ENCODE assay signal across 7 cellular contexts in genomic region chr10:133357293-133358151, GRCh38. TPM values are rescaled to one million over a fixed set of nuclear protein-coding genes. Genes with fewer than 3 reads are reported as not detected.
DNase-seq lines count a peak whose midpoint lies in the region; ATAC-seq and TF ChIP-seq lines count a peak whose summit lies in the region.

FUOM (minus strand) TSS chr10:133358019; CDS start chr10:133358007, 12 bp downstream.

- H3K4me3 ChIP-seq in esophagus muscularis mucosa (peak within 1 kb of the TSS; percentile 59 to 74 (median 62)), subcutaneous abdominal adipose tissue (ENCODE audit: low read depth in 1 of 5, low read length in 5 of 5) (peak within 1 kb of the TSS in 4 of 5 donors; percentile 62 to 70 (median 67))

- TF ChIP-seq POLR2A in esophagus muscularis mucosa (IDR thresholded peaks at IDR 0.05; ENCODE audit: low read depth) = no peak

- H3K36me3 ChIP-seq in esophagus muscularis mucosa (peaks cover 0 to 13% (median 10%) of the 10 kb centered on the region in 4 donors), subcutaneous abdominal adipose tissue (ENCODE audit: control insufficient read depth in 5 of 5, insufficient read depth in 5 of 5, low read length in 5 of 5) (peaks cover 0 to 21% (median 10%) of the 10 kb centered on the region in 5 donors)

- no peak for TF ChIP-seq CTCF in esophagus muscularis mucosa (IDR thresholded peaks at IDR 0.05)
- no peak for TF ChIP-seq CTCF in natural killer cell (IDR thresholded peaks at IDR 0.05)

- H3K4me1 ChIP-seq in esophagus muscularis mucosa (peaks cover 16 to 23% (median 17%) of the 10 kb centered on the region in 4 donors), subcutaneous abdominal adipose tissue (ENCODE audit: control insufficient read depth in 5 of 5, insufficient read depth in 5 of 5, low read length in 5 of 5) (peaks cover 0 to 43% (median 18%) of the 10 kb centered on the region in 5 donors)

- no peaks in the 10 kb centered on the region for H3K36me3 Mint-ChIP-seq in natural killer cell

- DNase-seq in NCI-H2227 treated with DMSO at 0.1 percent for 48 hours (lab: John Stamatoyannopoulos, UW) (peak; percentile 1), activated T-cell treated with anti-CD3 and anti-CD28 coated beads for 1 hour (ENCODE audit: low read depth) (peak; percentile 51), esophagus muscularis mucosa (ENCODE audit: extremely low spot score) (no peak), natural killer cell (peak; percentile 61)

- no peaks in the 10 kb centered on the region for H3K27me3 Mint-ChIP-seq in natural killer cell (ENCODE audit: low read depth in 2 of 2)

- ATAC-seq in GM18511 (IDR thresholded peaks at IDR 0.05; ENCODE audit: unreplicated experiment) (peak; percentile 70), HG02642 (IDR thresholded peaks at IDR 0.05; ENCODE audit: poor library complexity, unreplicated experiment) (peak; percentile 73), natural killer cell (peak; percentile 91 to 95 (median 92))

- TF ChIP-seq EP300 in esophagus muscularis mucosa (IDR thresholded peaks at IDR 0.05) = no peak

- intact Hi-C loops in esophagus muscularis mucosa (cut with DNase I) (no loop called here), natural killer cell (cut with micrococcal nuclease) (loop anchor here (1.0 kb wide), 1 partner anchor 37 kb away; the partner anchor contains the start of gene MTG1)

- H3K9me3 ChIP-seq in esophagus muscularis mucosa = no peaks in the 10 kb centered on the region
- H3K9me3 ChIP-seq in subcutaneous abdominal adipose tissue (ENCODE audit: control insufficient read depth in 5 of 5, low read length in 5 of 5) = peaks cover 0 to 2% (median 0%) of the 10 kb centered on the region in 5 donors

- H3K9me3 Mint-ChIP-seq in natural killer cell = no peaks in the 10 kb centered on the region

- peak within 1 kb of the TSS in 4 of 5 donors; percentile 51 to 73 (median 67) for H3K9ac ChIP-seq in subcutaneous abdominal adipose tissue (ENCODE audit: low read length in 5 of 5)

- peak within 1 kb of the TSS; percentile 33 to 63 (median 44) for H3K27ac ChIP-seq in esophagus muscularis mucosa (replicated peaks in 1 of 4)
- no peak within 1 kb of the TSS for H3K27ac ChIP-seq in subcutaneous abdominal adipose tissue (ENCODE audit: low read depth, low read length)

- no peaks in the 10 kb centered on the region for H3K4me1 Mint-ChIP-seq in natural killer cell

- H3K27me3 ChIP-seq in esophagus muscularis mucosa (peaks cover 0 to 47% (median 10%) of the 10 kb centered on the region in 4 donors), subcutaneous abdominal adipose tissue (ENCODE audit: control insufficient read depth in 5 of 5, insufficient read depth in 4 of 5, low read length in 5 of 5) (no peaks in the 10 kb centered on the region)

- WGBS in esophagus muscularis mucosa = 0% methylated on average over 2 of the region's 82 CpGs

- no peak within 1 kb of the TSS for H3K27ac Mint-ChIP-seq in natural killer cell

- H3K4me3 Mint-ChIP-seq in natural killer cell = peak within 1 kb of the TSS; percentile 76

RNA-seq across cellular contexts. Expression of gene FUOM, which starts in this region (rescaled TPM):
- total RNA-seq in esophagus muscularis mucosa (10 to 100 TPM in 2 of 4 donors, 1 to 10 TPM in 2; 7.9 to 12.2 (median 10.5) TPM), natural killer cell (1 to 10 TPM; 7.6 to 9.5 (median 7.9) TPM)
